Comparison of ENCODE assay signal across 2 cellular contexts in genomic region chr2:100577777-100578176, GRCh38.
TF ChIP-seq lines count a peak whose summit lies in the region.

No MANE protein-coding gene starts in this region.

TF ChIP-seq in A549, 52 proteins besides CTCF, POLR2A, EP300 and RAD21:
- no peak for TF ChIP-seq MYC (IDR thresholded peaks at IDR 0.05; ENCODE audit: borderline replicate concordance, low read length)
- TF ChIP-seq ZFP36 (IDR thresholded peaks at IDR 0.05; ENCODE audit: borderline replicate concordance, partially characterized antibody), result no peak
- TF ChIP-seq RNF2 (IDR thresholded peaks at IDR 0.05; ENCODE audit: borderline replicate concordance, low read depth), result no peak

TF ChIP-seq in K562, 482 proteins besides CTCF, POLR2A, EP300 and RAD21:
- TF ChIP-seq SMARCB1 (IDR thresholded peaks at IDR 0.05; ENCODE audit: insufficient read length, low read depth) (no peak), ILK (tag; IDR thresholded peaks at IDR 0.05; ENCODE audit: borderline replicate concordance, low read depth) (no peak), ZNF512 (tag; IDR thresholded peaks at IDR 0.05) (no peak), EGR1 (conservative IDR thresholded peaks at IDR 0.05) (peak; percentile 38; the same call in 1 of the 2 replicates)
